ENCODE assay signal across 8 cellular contexts in the genomic region with DNA sequence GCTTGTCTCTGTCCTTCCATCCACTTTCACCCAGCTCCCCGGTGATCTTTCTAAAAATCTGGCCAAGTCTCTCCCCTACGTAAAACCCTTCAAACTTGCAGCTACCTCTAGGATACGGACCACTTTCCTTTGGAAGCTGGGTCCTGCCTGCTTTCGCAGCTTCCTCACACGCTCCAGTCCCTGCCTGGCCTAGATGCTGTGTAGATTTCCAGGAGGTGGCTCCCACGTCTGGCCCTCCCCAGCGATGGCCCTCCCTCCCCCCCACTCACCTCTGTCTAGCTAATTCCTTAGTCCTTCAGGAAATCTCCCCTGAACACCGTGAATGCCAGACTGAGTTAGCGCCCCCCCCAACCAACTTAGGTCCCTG. TPM values are rescaled to one million over a fixed set of nuclear protein-coding genes. Genes with fewer than 3 reads are reported as not detected.
DNase-seq lines count a peak whose midpoint lies in the region; ATAC-seq and TF ChIP-seq lines count a peak whose summit lies in the region.

No MANE protein-coding gene starts in this region.

- H3K27ac Mint-ChIP-seq in activated T-cell treated with anti-CD3 and anti-CD28 coated beads, Interleukin-2, amount 50 U/mL, for 24 hours = peak overlapping the region; percentile 93

- ATAC-seq in GM18867 (IDR thresholded peaks at IDR 0.05; ENCODE audit: unreplicated experiment) = no peak

- H3K36me3 Mint-ChIP-seq in activated T-cell treated with anti-CD3 and anti-CD28 coated beads, Interleukin-2, amount 50 U/mL, for 24 hours (ENCODE audit: low read depth) = peaks cover 39% of the 10 kb centered on the region

- no peak for TF ChIP-seq CTCF in WERI-Rb-1 (IDR thresholded peaks at IDR 0.05; ENCODE audit: low read depth, low read length)
- no peak for TF ChIP-seq CTCF in stomach (IDR thresholded peaks at IDR 0.05)

- peaks cover 30% of the 10 kb centered on the region for H3K36me3 ChIP-seq in WERI-Rb-1
- H3K36me3 ChIP-seq in stomach = peaks cover 14 to 25% (median 23%) of the 10 kb centered on the region in 4 donors

- H3K27me3 ChIP-seq in WERI-Rb-1 (ENCODE audit: insufficient read depth, low read depth, severe bottlenecking) = no peaks in the 10 kb centered on the region
- H3K27me3 ChIP-seq in stomach = no peaks in the 10 kb centered on the region

- H3K4me3 ChIP-seq in WERI-Rb-1 (ENCODE audit: low read depth, low read length) = peak overlapping the region; percentile 88
- H3K4me3 ChIP-seq in stomach = peak overlapping the region; percentile 75 to 98 (median 90)

- TF ChIP-seq EP300 in stomach (IDR thresholded peaks at IDR 0.05) = no peak

- peak overlapping the region; percentile 79 for H3K27ac ChIP-seq in WERI-Rb-1
- H3K27ac ChIP-seq in stomach = peak overlapping the region in 3 of 5 donors; percentile 88 to 97 (median 96)

- TF ChIP-seq POLR2A in stomach (IDR thresholded peaks at IDR 0.05) = no peak

- WGBS in stomach, 5 donors = 47 to 69% (median 56%) methylated on average over 9 of the region's 9 CpGs

- no peaks in the 10 kb centered on the region for H3K9me3 ChIP-seq in WERI-Rb-1 (ENCODE audit: severe bottlenecking)
- no peaks in the 10 kb centered on the region for H3K9me3 ChIP-seq in stomach

- peak overlapping the region; percentile 95 for H3K4me3 Mint-ChIP-seq in activated T-cell treated with anti-CD3 and anti-CD28 coated beads, Interleukin-2, amount 50 U/mL, for 24 hours

- peaks cover 33% of the 10 kb centered on the region for H3K4me1 Mint-ChIP-seq in activated T-cell treated with anti-CD3 and anti-CD28 coated beads, Interleukin-2, amount 50 U/mL, for 24 hours (ENCODE audit: low read depth)

- H3K9me3 Mint-ChIP-seq in activated T-cell treated with anti-CD3 and anti-CD28 coated beads, Interleukin-2, amount 50 U/mL, for 24 hours = no peaks in the 10 kb centered on the region

- peaks cover 14 to 46% (median 41%) of the 10 kb centered on the region in 4 donors for H3K4me1 ChIP-seq in stomach

- H3K27me3 Mint-ChIP-seq in activated T-cell treated with anti-CD3 and anti-CD28 coated beads, Interleukin-2, amount 50 U/mL, for 24 hours = no peaks in the 10 kb centered on the region

- intact Hi-C loops in stomach (cut with DNase I; ENCODE audit: low total_unique reads) = no loop called here

- DNase-seq in activated T-cell treated with anti-CD3 and anti-CD28 coated beads, Interleukin-2, amount 50 U/mL, for 24 hours = no peak
- DNase-seq in activated T-cell treated with anti-CD3 and anti-CD28 coated beads for 4 hours (no peak), WERI-Rb-1 (peak; percentile 38), iPS-NIHi11 (ENCODE audit: low spot score) (peak; percentile 23), stomach (no peak), OCI-M1 (lab: John Stamatoyannopoulos, UW) (no peak), GF-D8 (lab: John Stamatoyannopoulos, UW) (no peak)

RNA-seq across cellular contexts. Expression of a gene that starts 0.6 kb away (rescaled TPM):
- total RNA-seq in stomach = 100 to 1,000 TPM in 2 of 5 donors, 10 to 100 TPM in 3; 40.8 to 117 (median 77.1) TPM
- 10 to 100 TPM; 32.2 to 76.7 (median 75.3) TPM for polyA plus RNA-seq in stomach

RNA-seq across cellular contexts. Expression of a gene that starts 24.9 kb away (rescaled TPM):
- 10 to 100 TPM in 1 of 5 donors, 1 to 10 TPM in 2, under 1 TPM in 1, not detected in 1; 0.87 to 15.8 (median 3.7) TPM for total RNA-seq in stomach
- 1 to 10 TPM in 2 of 3 donors, not detected in 1; 1.2 to 2.0 TPM for polyA plus RNA-seq in stomach

RNA-seq across cellular contexts. Expression of a gene that starts 24.9 kb away (rescaled TPM):
- 10 to 100 TPM; 25.0 to 67.7 (median 44.4) TPM for total RNA-seq in stomach
- polyA plus RNA-seq in stomach = 100 to 1,000 TPM; 175 to 258 (median 219) TPM

RNA-seq across cellular contexts. Expression of a gene that starts 28.1 kb away (rescaled TPM):
- total RNA-seq in stomach = 100 to 1,000 TPM in 3 of 5 donors, 10 to 100 TPM in 2; 16.1 to 172 (median 103) TPM
- polyA plus RNA-seq in stomach = 10 to 100 TPM; 44.7 to 86.8 (median 49.1) TPM

RNA-seq across cellular contexts. Expression of a gene that starts 52.0 kb away (rescaled TPM):
- total RNA-seq in stomach = 100 to 1,000 TPM in 3 of 5 donors, 10 to 100 TPM in 2; 52.7 to 166 (median 121) TPM
- 100 to 1,000 TPM in 1 of 3 donors, 10 to 100 TPM in 2; 57.4 to 134 (median 72.5) TPM for polyA plus RNA-seq in stomach

Comparison
In these comparisons a context has a peak if more than half of its experiments do, and no peak if none do; other contexts are left out.
1. DNase-seq: peak in WERI-Rb-1 (single experiment) and iPS-NIHi11 (single experiment); none in activated T-cell treated with anti-CD3 and anti-CD28 coated beads, Interleukin-2, amount 50 U/mL, for 24 hours (single experiment), activated T-cell treated with anti-CD3 and anti-CD28 coated beads for 4 hours (single experiment), stomach (single experiment), OCI-M1 (single experiment) and GF-D8 (single experiment).